ENCODE assay signal across 6 cellular contexts in the genomic region with DNA sequence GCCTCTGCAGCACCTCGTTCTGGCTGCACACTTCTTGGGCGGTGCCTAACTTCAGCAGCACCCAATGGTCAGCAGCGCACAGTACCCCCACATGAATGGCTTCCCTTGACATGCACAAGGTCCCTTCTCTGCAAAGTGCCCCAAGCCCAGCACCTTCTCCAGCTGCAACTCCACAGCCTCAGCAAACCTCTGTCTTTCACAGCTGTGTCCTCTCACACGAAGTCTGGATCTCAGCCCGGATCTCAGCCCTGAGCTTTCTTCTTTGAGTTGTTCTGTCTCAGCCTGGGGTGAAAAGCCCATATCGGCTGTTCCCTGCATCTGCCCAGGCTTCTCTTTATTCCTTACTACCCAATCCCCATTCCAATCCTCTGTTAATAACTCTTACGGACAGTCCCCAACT. TPM values are rescaled to one million over a fixed set of nuclear protein-coding genes. Genes with fewer than 3 reads are reported as not detected.
DNase-seq lines count a peak whose midpoint lies in the region; ATAC-seq, FAIRE-seq and TF ChIP-seq lines count a peak whose summit lies in the region.
"Not testable (repeated sequence)": the region's sequence is repeated elsewhere in the genome, so short reads cannot be mapped to it uniquely, and the experiment has no call there.

No MANE protein-coding gene starts in this region.

- not testable (repeated sequence) for H3K27me3 ChIP-seq in PC-3 (ENCODE audit: low read length); Panc1 (ENCODE audit: control insufficient read depth, insufficient read depth, low read length); body of pancreas; HepG2 (ENCODE audit: control insufficient read depth in 1 of 2, insufficient read depth in 2 of 2, low read length in 2 of 2); pancreas; upper lobe of right lung

- not testable (repeated sequence) for ATAC-seq in PC-3, Panc1, HepG2
- ATAC-seq in body of pancreas (peak; percentile 92), pancreas (peak; percentile 90 to 97 (median 96)), upper lobe of right lung (peak; percentile 20)

- H3K36me3 ChIP-seq in PC-3 (ENCODE audit: low read depth, low read length); Panc1 (ENCODE audit: control insufficient read depth, insufficient read depth, low read length); body of pancreas (replicated peaks in 1 of 2; ENCODE audit: insufficient read depth in 1 of 2, low read depth in 2 of 2); HepG2 (replicated peaks in 1 of 2; ENCODE audit: control insufficient read depth in 1 of 2, insufficient read depth in 2 of 2, low read length in 2 of 2); pancreas; upper lobe of right lung: not testable (repeated sequence)

- no CpG with 5 or more reads among the region's 7 CpGs for WGBS in body of pancreas, 2 donors
- WGBS in HepG2 (ENCODE audit: low lambda C conversion rate) = no CpG with 5 or more reads among the region's 7 CpGs
- no CpG with 5 or more reads among the region's 7 CpGs for WGBS in pancreas, 2 donors

- H3F3A ChIP-seq in PC-3 (ENCODE audit: low read length, unreplicated experiment) = not testable (repeated sequence)

- H3K4me2 ChIP-seq in PC-3 (ENCODE audit: low read length); HepG2 (ENCODE audit: low read depth, low read length): not testable (repeated sequence)

- DNase-seq in PC-3; Panc1 (ENCODE audit: low read depth, low spot score); body of pancreas; HepG2 (ENCODE audit: low spot score); pancreas; upper lobe of right lung: not testable (repeated sequence)

- H3K79me2 ChIP-seq in PC-3 (ENCODE audit: low read length); HepG2 (ENCODE audit: insufficient read depth, low read length): not testable (repeated sequence)

- CTCF ChIA-PET in PC-3 (lab: Charles Lee); Panc1 (lab: Charles Lee); HepG2 (lab: Yijun Ruan, JAX; ENCODE audit: low intra/inter-chr PET ratio, low total read pairs): not testable (repeated sequence)

- in situ Hi-C loops in Panc1 (cut with HindIII; ENCODE audit: low pct_unique_long_range_greater_than_20kb, low sequenced_read_pairs); HepG2 (cut with HindIII; ENCODE audit: extremely low pct_ligation_motif_present, low pct_unique_long_range_greater_than_20kb): not testable (repeated sequence)

- not testable (repeated sequence) for TF ChIP-seq RAD21 in HepG2 (CRISPR knock-in tag; IDR thresholded peaks at IDR 0.05)

- not testable (repeated sequence) for TF ChIP-seq POLR2A in body of pancreas (IDR thresholded peaks at IDR 0.05); HepG2 (IDR thresholded peaks at IDR 0.05; ENCODE audit: insufficient read depth in 1 of 2, low read depth in 2 of 2, low read length in 2 of 2)

- not testable (repeated sequence) for H2AFZ ChIP-seq in PC-3 (ENCODE audit: low read length); HepG2 (ENCODE audit: low read length)

- FAIRE-seq in HepG2 (lab: Jason Lieb, UNC); pancreas (lab: Jason Lieb, UNC): not testable (repeated sequence)

- not testable (repeated sequence) for TF ChIP-seq CTCF in PC-3 (conservative IDR thresholded peaks at IDR 0.05; ENCODE audit: low read depth, low read length); Panc1 (IDR thresholded peaks at IDR 0.05); body of pancreas (IDR thresholded peaks at IDR 0.05); HepG2 (CRISPR knock-in tag; IDR thresholded peaks at IDR 0.05); pancreas (IDR thresholded peaks at IDR 0.05); upper lobe of right lung (IDR thresholded peaks at IDR 0.05)

- not testable (repeated sequence) for H3K9me2 ChIP-seq in PC-3 (replicated peaks; ENCODE audit: low read length)

- intact Hi-C loops in PC-3 (cut with micrococcal nuclease); Panc1 (cut with micrococcal nuclease; ENCODE audit: unreplicated experiment); body of pancreas (cut with DNase I); HepG2 (cut with micrococcal nuclease; ENCODE audit: unreplicated experiment); pancreas (cut with DNase I); upper lobe of right lung (cut with DNase I): not testable (repeated sequence)

- not testable (repeated sequence) for H3K27ac ChIP-seq in PC-3 (ENCODE audit: low read length); Panc1 (ENCODE audit: low read length); body of pancreas; HepG2 (ENCODE audit: extremely low read length, insufficient read depth, low read length); pancreas; upper lobe of right lung

- H3K4me3 ChIP-seq in PC-3 (ENCODE audit: low read length); Panc1 (ENCODE audit: low read depth in 2 of 2, low read length in 2 of 2); body of pancreas; HepG2 (replicated peaks in 1 of 3; ENCODE audit: insufficient read depth in 1 of 3, low read depth in 2 of 3, low read length in 3 of 3); pancreas; upper lobe of right lung: not testable (repeated sequence)

- not testable (repeated sequence) for H3K4me1 ChIP-seq in PC-3 (ENCODE audit: insufficient read depth, low read length); Panc1 (ENCODE audit: control insufficient read depth, insufficient read depth, low read length); body of pancreas; HepG2 (ENCODE audit: insufficient read depth, low read length); pancreas; upper lobe of right lung

- BruUV-seq in PC-3 (replicated peaks; lab: Mats Ljungman, UMichigan) (TSS peak; percentile 29), Panc1 (replicated peaks; lab: Mats Ljungman, UMichigan) (TSS peak; percentile 86), HepG2 (replicated peaks; lab: Mats Ljungman, UMichigan) (TSS peak; percentile 67)

- TF ChIP-seq EP300 in HepG2 (IDR thresholded peaks at IDR 0.05; ENCODE audit: low read depth in 2 of 2, low read length in 2 of 2); HepG2 (CRISPR knock-in tag; IDR thresholded peaks at IDR 0.05; ENCODE audit: borderline replicate concordance): not testable (repeated sequence)

- not testable (repeated sequence) for H3K9ac ChIP-seq in PC-3 (ENCODE audit: low read length); HepG2 (ENCODE audit: insufficient read depth, low read depth, low read length)

- POLR2A ChIA-PET in PC-3 (lab: Charles Lee; ENCODE audit: unreplicated experiment); Panc1 (lab: Charles Lee); HepG2 (lab: Yijun Ruan, JAX): not testable (repeated sequence)

- not testable (repeated sequence) for H3K9me3 ChIP-seq in PC-3 (ENCODE audit: low read length); Panc1 (ENCODE audit: control insufficient read depth, insufficient read depth, low read depth, low read length); body of pancreas; HepG2 (ENCODE audit: low read length); pancreas; upper lobe of right lung

- not testable (repeated sequence) for H4K20me1 ChIP-seq in PC-3 (ENCODE audit: low read length); HepG2 (ENCODE audit: insufficient read depth, low read length)

RNA-seq across cellular contexts. Expression of gene SMN1, which starts 42.3 kb away (rescaled TPM):
- total RNA-seq in PC-3 (2014; rRNA removed) = 42.9 and 55.2 TPM in 2 replicates
- 44.3 TPM for total RNA-seq in Panc1 (2021; ENCODE audit: unreplicated experiment)
- 14.2 TPM for polyA plus RNA-seq in Panc1 (2012; ENCODE audit: insufficient read length)
- 10 to 100 TPM; 23.9 to 38.2 TPM for total RNA-seq in body of pancreas
- 64.4 and 85.0 TPM in 2 replicates for total RNA-seq in HepG2 (2016; rRNA removed; fragmentation: Illumina TruSeq; extraction: Trizol)
- total RNA-seq in HepG2 (2016; cell fraction: cytosol; rRNA removed; fragmentation: Illumina TruSeq; extraction: Trizol; ENCODE audit: low read depth) = 17.2 and 18.0 TPM in 2 replicates
- total RNA-seq in HepG2 (2016; cell fraction: insoluble cytoplasmic fraction; rRNA removed; fragmentation: Illumina TruSeq; extraction: Trizol) = 61.7 and 74.1 TPM in 2 replicates
- 18.2 and 20.1 TPM in 2 replicates for total RNA-seq in HepG2 (2016; cell fraction: membrane; rRNA removed; fragmentation: Illumina TruSeq; extraction: Trizol)
- total RNA-seq in HepG2 (2016; cell fraction: nucleus; rRNA removed; fragmentation: Illumina TruSeq; extraction: Trizol) = 40.8 and 52.8 TPM in 2 replicates
- 41.4 and 51.5 TPM in 2 replicates for polyA plus RNA-seq in HepG2 (2011; rRNA removed)
- polyA plus RNA-seq in HepG2 (2011; cell fraction: cytosol; rRNA removed) = 16.6 and 19.3 TPM in 2 replicates
- 16.8 and 18.8 TPM in 2 replicates for polyA plus RNA-seq in HepG2 (2011; cell fraction: nucleus; rRNA removed)
- polyA plus RNA-seq in HepG2 (2012) = 32.3 and 43.1 TPM in 2 replicates
- polyA plus RNA-seq in HepG2 (2016; cell fraction: cytosol; fragmentation: Illumina TruSeq; extraction: Trizol; ENCODE audit: low read depth) = 6.1 and 8.2 TPM in 2 replicates
- polyA plus RNA-seq in HepG2 (2016; cell fraction: insoluble cytoplasmic fraction; fragmentation: Illumina TruSeq; extraction: Trizol; ENCODE audit: low read depth) = 102 TPM in 2 replicates
- 15.2 and 16.0 TPM in 2 replicates for polyA plus RNA-seq in HepG2 (2016; cell fraction: membrane; fragmentation: Illumina TruSeq; extraction: Trizol; ENCODE audit: low read depth)
- 58.1 and 58.2 TPM in 2 replicates for polyA plus RNA-seq in HepG2 (2016; cell fraction: nucleus; fragmentation: Illumina TruSeq; extraction: Trizol; ENCODE audit: insufficient read depth, low read depth)
- polyA minus RNA-seq in HepG2 (2011; rRNA and poly(A)+ RNA removed; ENCODE audit: low replicate concordance) = 9.8 and 23.7 TPM in 2 replicates
- polyA minus RNA-seq in HepG2 (2011; cell fraction: cytosol; rRNA and poly(A)+ RNA removed) = 7.9 and 15.0 TPM in 2 replicates
- 48.5 and 53.6 TPM in 2 replicates for polyA minus RNA-seq in HepG2 (2011; cell fraction: nucleus; rRNA and poly(A)+ RNA removed)
- total RNA-seq in pancreas = 10 to 100 TPM in 4 of 6 donors, 1 to 10 TPM in 2; 9.3 to 14.6 (median 11.9) TPM
- 10 to 100 TPM; 16.4 to 20.8 TPM for polyA plus RNA-seq in pancreas
- total RNA-seq in upper lobe of right lung = 32.5 TPM

RNA-seq across cellular contexts. Expression of gene NAIP, which starts 57.9 kb away (rescaled TPM):
- total RNA-seq in PC-3 (2014; rRNA removed) (0.81 and 1.8 TPM in 2 replicates), Panc1 (2021; ENCODE audit: unreplicated experiment) (8.0 TPM), body of pancreas (10 to 100 TPM; 19.8 to 27.0 TPM), HepG2 (2016; rRNA removed; fragmentation: Illumina TruSeq; extraction: Trizol) (2.1 and 4.7 TPM in 2 replicates), pancreas (10 to 100 TPM in 2 of 6 donors, 1 to 10 TPM in 4; 3.2 to 14.4 (median 6.1) TPM), upper lobe of right lung (28.8 TPM)
- polyA plus RNA-seq in Panc1 (2012; ENCODE audit: insufficient read length) = 3.6 TPM
- 5.1 and 5.8 TPM in 2 replicates for total RNA-seq in HepG2 (2016; cell fraction: cytosol; rRNA removed; fragmentation: Illumina TruSeq; extraction: Trizol; ENCODE audit: low read depth)
- total RNA-seq in HepG2 (2016; cell fraction: insoluble cytoplasmic fraction; rRNA removed; fragmentation: Illumina TruSeq; extraction: Trizol) = 1.7 and 5.0 TPM in 2 replicates
- total RNA-seq in HepG2 (2016; cell fraction: membrane; rRNA removed; fragmentation: Illumina TruSeq; extraction: Trizol) = 3.5 and 4.4 TPM in 2 replicates
- total RNA-seq in HepG2 (2016; cell fraction: nucleus; rRNA removed; fragmentation: Illumina TruSeq; extraction: Trizol) = 10.7 and 11.9 TPM in 2 replicates
- polyA plus RNA-seq in HepG2 (2011; rRNA removed) (6.2 and 6.3 TPM in 2 replicates), pancreas (10 to 100 TPM in 1 of 2 donors, 1 to 10 TPM in 1; 2.7 to 12.9 TPM)
- 1.6 and 2.1 TPM in 2 replicates for polyA plus RNA-seq in HepG2 (2011; cell fraction: cytosol; rRNA removed)
- polyA plus RNA-seq in HepG2 (2011; cell fraction: nucleus; rRNA removed) = 6.9 TPM in 2 replicates
- 3.1 and 4.5 TPM in 2 replicates for polyA plus RNA-seq in HepG2 (2012)
- 0.87 and 1.0 TPM in 2 replicates for polyA plus RNA-seq in HepG2 (2016; cell fraction: cytosol; fragmentation: Illumina TruSeq; extraction: Trizol; ENCODE audit: low read depth)
- 3.0 and 3.1 TPM in 2 replicates for polyA plus RNA-seq in HepG2 (2016; cell fraction: insoluble cytoplasmic fraction; fragmentation: Illumina TruSeq; extraction: Trizol; ENCODE audit: low read depth)
- 1.4 and 1.7 TPM in 2 replicates for polyA plus RNA-seq in HepG2 (2016; cell fraction: membrane; fragmentation: Illumina TruSeq; extraction: Trizol; ENCODE audit: low read depth)
- 21.4 and 24.5 TPM in 2 replicates for polyA plus RNA-seq in HepG2 (2016; cell fraction: nucleus; fragmentation: Illumina TruSeq; extraction: Trizol; ENCODE audit: insufficient read depth, low read depth)
- polyA minus RNA-seq in HepG2 (2011; rRNA and poly(A)+ RNA removed; ENCODE audit: low replicate concordance) = 5.0 and 6.0 TPM in 2 replicates
- 1.2 and 1.3 TPM in 2 replicates for polyA minus RNA-seq in HepG2 (2011; cell fraction: cytosol; rRNA and poly(A)+ RNA removed)
- 30.3 and 46.5 TPM in 2 replicates for polyA minus RNA-seq in HepG2 (2011; cell fraction: nucleus; rRNA and poly(A)+ RNA removed)
